In genomic region chr14:94080606-94081385, GRCh38 we compare ENCODE assay signal across 8 cellular contexts. TPM values are rescaled to one million over a fixed set of nuclear protein-coding genes. Genes with fewer than 3 reads are reported as not detected.
DNase-seq lines count a peak whose midpoint lies in the region; ATAC-seq and TF ChIP-seq lines count a peak whose summit lies in the region.

Gene DDX24, minus strand, starts transcription at chr14:94081202. Its CDS starts 1,460 bp downstream, at chr14:94079742.
A gene with protein sequence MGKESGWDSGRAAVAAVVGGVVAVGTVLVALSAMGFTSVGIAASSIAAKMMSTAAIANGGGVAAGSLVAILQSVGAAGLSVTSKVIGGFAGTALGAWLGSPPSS (plus strand): TSS chr14:94081310. CDS start chr14:94096938, 15,628 bp downstream.

- TF ChIP-seq CTCF in lower leg skin (IDR thresholded peaks at IDR 0.05) = no peak

- peak within 1 kb of the TSS; percentile 98 for H3K27ac Mint-ChIP-seq in activated CD4-positive, alpha-beta memory T cell treated with anti-CD3 and anti-CD28 coated beads, Interleukin-2, amount 10 ng/mL, durations not matched to agents 7 days and 5 days

- H3K4me3 Mint-ChIP-seq in activated CD4-positive, alpha-beta memory T cell treated with anti-CD3 and anti-CD28 coated beads, Interleukin-2, amount 10 ng/mL, durations not matched to agents 7 days and 5 days = peak within 1 kb of the TSS; percentile 98

- POLR2A ChIA-PET in activated CD4-positive, alpha-beta memory T cell treated with anti-CD3 and anti-CD28 coated beads, Interleukin-2, amount 10 ng/mL, durations not matched to agents 7 days and 5 days (lab: Charles Lee) = interaction anchor here (0.7 to 4.7 kb wide), 33 partner anchors 8 to 896 kb away, joined by 3 to 54 read pairs (median 5); partner anchors contain the start of genes ASB2, IFI27L2, LYSET and MOAP1

- CTCF ChIA-PET in activated CD4-positive, alpha-beta memory T cell treated with anti-CD3 and anti-CD28 coated beads, Interleukin-2, amount 10 ng/mL, durations not matched to agents 7 days and 5 days (lab: Charles Lee) = interaction anchor here (0.8 to 2.9 kb wide), 15 partner anchors 24 to 405 kb away, joined by 3 to 30 read pairs (median 5); partner anchors contain the start of genes IFI27L2 and OTUB2

- H3K27ac ChIP-seq in duodenal mucosa (ENCODE audit: low read depth, low read length) = peak within 1 kb of the TSS; percentile 86

- H3K9ac ChIP-seq in duodenal mucosa (ENCODE audit: low read depth in 1 of 2, low read length in 2 of 2) = peak within 1 kb of the TSS; percentile 85 to 96

- TF ChIP-seq POLR2A in lower leg skin (IDR thresholded peaks at IDR 0.05) = peak in 1 of 2 donors; percentile 94

- no peaks in the 10 kb centered on the region for H3K27me3 Mint-ChIP-seq in activated CD4-positive, alpha-beta memory T cell treated with anti-CD3 and anti-CD28 coated beads, Interleukin-2, amount 10 ng/mL, durations not matched to agents 7 days and 5 days

- DNase-seq in CD1c-positive myeloid dendritic cell (ENCODE audit: extremely low spot score) = peak; percentile 98
- peak; percentile 52 for DNase-seq in NCI-H82 treated with DMSO at 0.1 percent for 48 hours (lab: John Stamatoyannopoulos, UW; ENCODE audit: unreplicated experiment)
- peak; percentile 98 for DNase-seq in activated CD4-positive, alpha-beta memory T cell treated with anti-CD3 and anti-CD28 coated beads, Interleukin-2, amount 10 ng/mL, durations not matched to agents 7 days and 5 days
- DNase-seq in lower leg skin (ENCODE audit: low spot score in 2 of 2) = peak; percentile 98 to 99
- peak; percentile 94 to 95 for DNase-seq in stimulated activated CD4-positive, alpha-beta T cell treated with anti-CD3 and anti-CD28 coated beads, Interleukin-4, amount 100 ng/mL, for 48 hours (ENCODE audit: low read depth in 2 of 2)

- H3K36me3 ChIP-seq in duodenal mucosa (ENCODE audit: control insufficient read depth in 1 of 2, insufficient read depth in 2 of 2, low read length in 2 of 2) = peaks cover 0 to 16% of the 10 kb centered on the region in 2 donors

- H3K4me1 ChIP-seq in duodenal mucosa (ENCODE audit: control insufficient read depth in 1 of 2, insufficient read depth in 2 of 2, low read length in 2 of 2) = peaks cover 33 to 35% of the 10 kb centered on the region in 2 donors

- H3K9me3 ChIP-seq in duodenal mucosa (ENCODE audit: control insufficient read depth in 1 of 2, low read length in 2 of 2) = no peaks in the 10 kb centered on the region

- intact Hi-C loops in lower leg skin (cut with DNase I; ENCODE audit: low total_unique reads) = no loop called here

- peaks cover 60% of the 10 kb centered on the region for H3K4me1 Mint-ChIP-seq in activated CD4-positive, alpha-beta memory T cell treated with anti-CD3 and anti-CD28 coated beads, Interleukin-2, amount 10 ng/mL, durations not matched to agents 7 days and 5 days

- peaks cover 57% of the 10 kb centered on the region for H3K36me3 Mint-ChIP-seq in activated CD4-positive, alpha-beta memory T cell treated with anti-CD3 and anti-CD28 coated beads, Interleukin-2, amount 10 ng/mL, durations not matched to agents 7 days and 5 days (ENCODE audit: low read depth)

- ATAC-seq in GM19438 (IDR thresholded peaks at IDR 0.05; ENCODE audit: low read depth, unreplicated experiment) = peak; percentile 91
- ATAC-seq in HG03575 (IDR thresholded peaks at IDR 0.05; ENCODE audit: extremely low read depth, insufficient number of reproducible peaks, low FRiP score, unreplicated experiment) = peak; percentile 69

- H3K9me3 Mint-ChIP-seq in activated CD4-positive, alpha-beta memory T cell treated with anti-CD3 and anti-CD28 coated beads, Interleukin-2, amount 10 ng/mL, durations not matched to agents 7 days and 5 days = peaks cover 9% of the 10 kb centered on the region

- H3K4me3 ChIP-seq in duodenal mucosa (ENCODE audit: low read depth in 1 of 2, low read length in 2 of 2) (peak within 1 kb of the TSS; percentile 69 to 90), lower leg skin (ENCODE audit: low read depth, poor library complexity, severe bottlenecking) (peak within 1 kb of the TSS; percentile 92)

- H3K27me3 ChIP-seq in duodenal mucosa (ENCODE audit: control insufficient read depth in 1 of 2, insufficient read depth in 2 of 2, low read length in 2 of 2) = no peaks in the 10 kb centered on the region

- WGBS in lower leg skin, 2 donors = 0% methylated on average over 44 to 54 of the region's 79 CpGs

RNA-seq across cellular contexts. Expression of gene DDX24, which starts in this region (rescaled TPM):
- total RNA-seq in activated CD4-positive, alpha-beta memory T cell treated with anti-CD3 and anti-CD28 coated beads, Interleukin-2, amount 10 ng/mL, durations not matched to agents 7 days and 5 days = 100 to 1,000 TPM; 210 to 216 TPM
- total RNA-seq in lower leg skin = 100 to 1,000 TPM in 3 of 4 donors, 10 to 100 TPM in 1; 91.7 to 132 (median 102) TPM

RNA-seq across cellular contexts. Expression of the second gene that starts in this region (rescaled TPM):
- 10 to 100 TPM; 49.5 to 51.0 TPM for total RNA-seq in activated CD4-positive, alpha-beta memory T cell treated with anti-CD3 and anti-CD28 coated beads, Interleukin-2, amount 10 ng/mL, durations not matched to agents 7 days and 5 days
- 10 to 100 TPM in 2 of 4 donors, 1 to 10 TPM in 2; 6.2 to 22.6 (median 10.3) TPM for total RNA-seq in lower leg skin

Comparison
In these comparisons a context has a peak if more than half of its experiments do, and no peak if none do; other contexts are left out.
1. Peak in every context shown above with its lines: DNase-seq, ATAC-seq, H3K4me3 ChIP-seq and H3K27ac ChIP-seq.